In the genomic region with DNA sequence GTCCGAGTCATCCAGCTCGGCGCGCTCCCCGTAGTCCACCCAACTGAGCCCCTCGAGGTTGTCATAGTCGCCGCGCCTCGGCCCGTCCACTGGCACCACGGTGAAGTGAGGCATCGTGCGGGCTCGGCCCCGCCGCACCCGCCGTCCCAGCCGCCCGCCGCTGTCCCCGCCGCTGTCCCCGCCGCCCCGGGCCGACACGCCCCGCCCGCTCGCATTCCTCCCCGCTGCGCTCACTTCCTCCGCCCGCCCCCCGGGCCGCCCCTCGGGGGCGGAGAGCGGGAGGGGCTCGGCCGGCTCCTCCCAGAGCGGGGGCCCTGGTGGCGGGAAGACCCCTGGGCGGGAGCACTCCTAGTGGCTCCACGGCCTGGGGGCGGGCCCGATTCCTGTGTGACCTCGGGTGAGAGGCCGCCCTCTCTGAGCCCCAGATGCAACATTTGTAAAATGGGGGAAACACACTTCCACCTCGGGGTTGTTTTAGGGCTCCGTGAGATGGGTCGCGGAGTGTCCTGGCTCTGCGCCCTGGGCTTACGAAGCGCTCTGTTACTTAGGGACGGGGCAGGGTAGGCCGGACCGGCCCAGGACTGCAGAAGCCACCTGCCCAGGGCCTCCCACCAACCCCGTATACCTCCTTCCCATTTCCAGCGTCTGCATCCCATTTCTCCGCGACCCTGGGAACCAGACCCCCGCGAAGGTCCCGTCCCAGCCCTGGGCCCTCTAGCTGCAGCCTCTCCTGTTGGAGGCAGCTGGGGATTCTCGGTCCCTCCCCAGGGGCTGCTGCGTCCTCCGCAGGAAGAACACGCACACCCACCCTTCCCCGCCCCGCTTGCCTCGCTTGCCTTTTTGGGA, we compare ENCODE assay signal across 1 cellular context.
TF ChIP-seq lines count a peak whose summit lies in the region.

A gene (minus strand): TSS at position 198 of the 846 bp plus-strand sequence. CDS start 84 bp downstream, at position 114.

TF ChIP-seq in HEK293, 187 proteins besides CTCF, POLR2A, EP300 and RAD21 (continued from another document):
- TF ChIP-seq, protein P1, sequence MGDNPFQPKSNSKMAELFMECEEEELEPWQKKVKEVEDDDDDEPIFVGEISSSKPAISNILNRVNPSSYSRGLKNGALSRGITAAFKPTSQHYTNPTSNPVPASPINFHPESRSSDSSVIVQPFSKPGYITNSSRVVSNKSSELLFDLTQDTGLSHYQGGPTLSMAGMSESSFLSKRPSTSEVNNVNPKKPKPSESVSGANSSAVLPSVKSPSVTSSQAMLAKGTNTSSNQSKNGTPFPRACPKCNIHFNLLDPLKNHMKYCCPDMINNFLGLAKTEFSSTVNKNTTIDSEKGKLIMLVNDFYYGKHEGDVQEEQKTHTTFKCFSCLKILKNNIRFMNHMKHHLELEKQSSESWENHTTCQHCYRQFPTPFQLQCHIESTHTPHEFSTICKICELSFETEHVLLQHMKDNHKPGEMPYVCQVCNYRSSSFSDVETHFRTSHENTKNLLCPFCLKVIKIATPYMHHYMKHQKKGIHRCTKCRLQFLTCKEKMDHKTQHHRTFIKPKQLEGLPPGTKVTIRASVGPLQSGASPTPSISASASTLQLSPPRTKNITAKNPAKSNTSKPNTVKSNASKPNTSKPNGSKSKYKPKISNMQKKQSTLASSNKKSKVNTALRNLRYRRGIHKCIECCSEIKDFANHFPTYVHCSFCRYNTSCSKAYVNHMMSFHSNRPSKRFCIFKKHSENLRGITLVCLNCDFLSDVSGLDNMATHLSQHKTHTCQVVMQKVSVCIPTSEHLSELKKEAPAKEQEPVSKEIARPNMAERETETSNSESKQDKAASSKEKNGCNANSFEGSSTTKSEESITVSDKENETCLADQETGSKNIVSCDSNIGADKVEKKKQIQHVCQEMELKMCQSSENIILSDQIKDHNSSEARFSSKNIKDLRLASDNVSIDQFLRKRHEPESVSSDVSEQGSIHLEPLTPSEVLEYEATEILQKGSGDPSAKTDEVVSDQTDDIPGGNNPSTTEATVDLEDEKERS (tag by site-specific recombination; IDR thresholded peaks at IDR 0.05), result no peak
- no peak for TF ChIP-seq ZNF529 (tag by site-specific recombination; IDR thresholded peaks at IDR 0.05; ENCODE audit: insufficient replicate concordance)
- no peak for TF ChIP-seq ZNF433 (tag by site-specific recombination; IDR thresholded peaks at IDR 0.05; ENCODE audit: low read depth)
- no peak for TF ChIP-seq ZNF664 (tag by site-specific recombination; IDR thresholded peaks at IDR 0.05)
- no peak for TF ChIP-seq ZNF621 (tag by site-specific recombination; IDR thresholded peaks at IDR 0.05)
- TF ChIP-seq ZNF324 (tag by site-specific recombination; IDR thresholded peaks at IDR 0.05), result no peak
- no peak for TF ChIP-seq GFI1B (tag by site-specific recombination; IDR thresholded peaks at IDR 0.05)
- TF ChIP-seq, protein P2, sequence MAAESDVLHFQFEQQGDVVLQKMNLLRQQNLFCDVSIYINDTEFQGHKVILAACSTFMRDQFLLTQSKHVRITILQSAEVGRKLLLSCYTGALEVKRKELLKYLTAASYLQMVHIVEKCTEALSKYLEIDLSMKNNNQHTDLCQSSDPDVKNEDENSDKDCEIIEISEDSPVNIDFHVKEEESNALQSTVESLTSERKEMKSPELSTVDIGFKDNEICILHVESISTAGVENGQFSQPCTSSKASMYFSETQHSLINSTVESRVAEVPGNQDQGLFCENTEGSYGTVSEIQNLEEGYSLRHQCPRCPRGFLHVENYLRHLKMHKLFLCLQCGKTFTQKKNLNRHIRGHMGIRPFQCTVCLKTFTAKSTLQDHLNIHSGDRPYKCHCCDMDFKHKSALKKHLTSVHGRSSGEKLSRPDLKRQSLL (tag by site-specific recombination; IDR thresholded peaks at IDR 0.05), result peak; percentile 11; the same call in 1 of the 2 replicates
- no peak for TF ChIP-seq ZNF48 (tag by site-specific recombination; IDR thresholded peaks at IDR 0.05)
- TF ChIP-seq, protein P3, sequence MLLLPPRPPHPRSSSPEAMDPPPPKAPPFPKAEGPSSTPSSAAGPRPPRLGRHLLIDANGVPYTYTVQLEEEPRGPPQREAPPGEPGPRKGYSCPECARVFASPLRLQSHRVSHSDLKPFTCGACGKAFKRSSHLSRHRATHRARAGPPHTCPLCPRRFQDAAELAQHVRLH (tag by site-specific recombination; IDR thresholded peaks at IDR 0.05), result peak; percentile 77; the same call in 1 of the 2 replicates
